16 cellular contexts compared by ENCODE assay signal in the genomic region with DNA sequence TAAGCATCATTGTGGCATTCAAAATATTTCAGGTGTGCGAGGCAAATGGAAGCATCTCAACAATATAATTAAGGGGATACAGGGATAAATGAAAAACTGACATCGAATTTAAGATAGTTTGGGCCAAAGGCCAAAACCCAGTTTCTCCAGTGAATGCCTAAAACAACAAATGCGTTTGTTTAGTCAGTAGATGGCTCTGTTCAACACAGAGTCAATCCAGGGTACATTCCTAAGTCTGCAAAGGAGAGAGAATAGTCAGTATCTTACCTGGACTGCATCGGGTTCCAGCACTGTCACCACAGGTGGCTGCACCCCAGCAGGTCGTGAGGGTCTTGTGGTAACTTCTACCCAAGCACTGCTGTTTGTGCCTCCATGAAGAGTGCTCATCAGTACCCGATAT.
DNase-seq lines count a peak whose midpoint lies in the region; FAIRE-seq and TF ChIP-seq lines count a peak whose summit lies in the region.
"Had no signal": no experiment of that assay in that cellular context is flagged by ENCODE, and none has a peak within 500 bp of the region (broad histone marks: within the 10 kb centered on the region; RNA-seq: fewer than 3 reads in every experiment).

No MANE protein-coding gene starts in this region.

- no peaks in the 10 kb centered on the region for H3K36me3 Mint-ChIP-seq in nephron progenitor cell (ENCODE audit: low read depth)
- H3K36me3 Mint-ChIP-seq: stimulated activated effector memory CD8-positive, alpha-beta T cell treated with anti-CD3 and anti-CD28 coated beads, Interleukin-12 subunit alpha, Interleukin-12 subunit beta, amount 100 ng/mL, for 72 hours had no signal

- no peak overlapping the region for H3K27ac Mint-ChIP-seq in nephron progenitor cell
- H3K27ac Mint-ChIP-seq: stimulated activated effector memory CD8-positive, alpha-beta T cell treated with anti-CD3 and anti-CD28 coated beads, Interleukin-12 subunit alpha, Interleukin-12 subunit beta, amount 100 ng/mL, for 72 hours had no signal

- no peak for FAIRE-seq in bronchial epithelial cell (lab: Jason Lieb, UNC)
- FAIRE-seq: G401.6 had no signal

- no peak for TF ChIP-seq EP300 in sigmoid colon (IDR thresholded peaks at IDR 0.05)

- peak; percentile 18 to 66 for DNase-seq in T47D (ENCODE audit: low read depth in 1 of 2, low spot score in 1 of 2)
- no peak for DNase-seq in mammary epithelial cell
- DNase-seq in NCI-H345 (lab: John Stamatoyannopoulos, UW), result peak; percentile 63
- peak; percentile 2 for DNase-seq in bronchial epithelial cell (ENCODE audit: low read depth)
- DNase-seq in nephron progenitor cell, result no peak
- no peak for DNase-seq in sigmoid colon
- DNase-seq in NCI-H1048 (lab: John Stamatoyannopoulos, UW), result no peak
- no peak for DNase-seq in DMS114 treated with DMSO at 0.1 percent for 48 hours (lab: John Stamatoyannopoulos, UW; ENCODE audit: unreplicated experiment)
- DNase-seq: AML-193; effector CD4-positive, alpha-beta T cell; gastrocnemius medialis; NCI-H187 treated with DMSO at 0.1 percent for 48 hours; SW 1271 had no signal

- no TSS peak for BruUV-seq in mammary epithelial cell (replicated peaks; lab: Mats Ljungman, UMichigan)

- no peak overlapping the region for H3K9ac ChIP-seq in mammary epithelial cell (ENCODE audit: insufficient read depth, low read length)

- H3K36me3 ChIP-seq in mammary epithelial cell (ENCODE audit: insufficient read depth, low read length) (no peaks in the 10 kb centered on the region), bronchial epithelial cell (ENCODE audit: control insufficient read depth, insufficient read depth, low read length) (no peaks in the 10 kb centered on the region), sigmoid colon (no peaks in the 10 kb centered on the region)
- H3K36me3 ChIP-seq: ascending aorta, gastrocnemius medialis had no signal

- intact Hi-C loops in mammary epithelial cell (cut with micrococcal nuclease), result no loop called here
- intact Hi-C loops in sigmoid colon (cut with DNase I), result no loop called here

- TF ChIP-seq POLR2A in sigmoid colon (IDR thresholded peaks at IDR 0.05), result no peak

- 44% methylated on average over 6 of the region's 6 CpGs for WGBS in mammary epithelial cell (ENCODE audit: low coverage, missing lambda C conversion rate)
- 43 to 72% methylated on average over 6 of the region's 6 CpGs for WGBS in sigmoid colon, 2 donors

- dilution Hi-C loops in mammary epithelial cell (cut with HindIII; ENCODE audit: low sequenced_read_pairs), result no loop called here

- no peaks in the 10 kb centered on the region for H3K9me3 Mint-ChIP-seq in nephron progenitor cell

- H3K4me1 Mint-ChIP-seq in nephron progenitor cell, result peaks cover 7% of the 10 kb centered on the region
- H3K4me1 Mint-ChIP-seq: stimulated activated effector memory CD8-positive, alpha-beta T cell treated with anti-CD3 and anti-CD28 coated beads, Interleukin-12 subunit alpha, Interleukin-12 subunit beta, amount 100 ng/mL, for 72 hours had no signal

- in situ Hi-C loops in T47D (cut with HindIII; ENCODE audit: low pct_unique_long_range_greater_than_20kb, low sequenced_read_pairs) (no loop called here), mammary epithelial cell (cut with MboI; ENCODE audit: low sequenced_read_pairs in 2 of 2) (no loop called here)

- no peaks in the 10 kb centered on the region for H3K9me3 ChIP-seq in mammary epithelial cell (replicated peaks; ENCODE audit: insufficient read depth, low read length)
- no peaks in the 10 kb centered on the region for H3K9me3 ChIP-seq in sigmoid colon
- H3K9me3 ChIP-seq: ascending aorta, gastrocnemius medialis had no signal

- no peak overlapping the region for H2AFZ ChIP-seq in mammary epithelial cell (ENCODE audit: low read depth, low read length)

- H3K27me3 Mint-ChIP-seq in nephron progenitor cell (ENCODE audit: low read depth, poor library complexity), result peaks cover 3% of the 10 kb centered on the region

- CTCF ChIA-PET in mammary epithelial cell (lab: Charles Lee; ENCODE audit: low non-redundant PET), result no interaction called here

- TF ChIP-seq CTCF in mammary epithelial cell (conservative IDR thresholded peaks at IDR 0.05 in 1 of 2, IDR thresholded peaks at IDR 0.05 in 1 of 2; ENCODE audit: extremely low read depth in 1 of 2, insufficient read depth in 1 of 2, low read depth in 1 of 2, low read length in 2 of 2), result peak in 1 of 2 donors; percentile 27
- TF ChIP-seq CTCF in bronchial epithelial cell (IDR thresholded peaks at IDR 0.05; ENCODE audit: insufficient read depth, low read length, severe bottlenecking), result no peak
- TF ChIP-seq CTCF in nephron progenitor cell (IDR thresholded peaks at IDR 0.05), result no peak
- TF ChIP-seq CTCF in sigmoid colon (IDR thresholded peaks at IDR 0.05), result no peak

- H3K4me3 ChIP-seq in mammary epithelial cell (replicated peaks in 1 of 3; ENCODE audit: insufficient read depth in 1 of 3, low read depth in 2 of 3, low read length in 3 of 3) (no peak overlapping the region), bronchial epithelial cell (ENCODE audit: low read depth, low read length) (no peak overlapping the region), sigmoid colon (no peak overlapping the region)
- H3K4me3 ChIP-seq: ascending aorta, gastrocnemius medialis had no signal

- H4K20me1 ChIP-seq in mammary epithelial cell (ENCODE audit: insufficient read depth, low read length), result peaks cover 2% of the 10 kb centered on the region

- H3K4me1 ChIP-seq in mammary epithelial cell (ENCODE audit: insufficient read depth, low read length) (no peaks in the 10 kb centered on the region), sigmoid colon (peaks cover 0 to 7% (median 0%) of the 10 kb centered on the region in 4 donors)
- H3K4me1 ChIP-seq: ascending aorta, gastrocnemius medialis had no signal

- H3K79me2 ChIP-seq in mammary epithelial cell (ENCODE audit: insufficient read depth, low read length), result no peaks in the 10 kb centered on the region

- H3K4me3 Mint-ChIP-seq in nephron progenitor cell, result no peak overlapping the region
- H3K4me3 Mint-ChIP-seq: stimulated activated effector memory CD8-positive, alpha-beta T cell treated with anti-CD3 and anti-CD28 coated beads, Interleukin-12 subunit alpha, Interleukin-12 subunit beta, amount 100 ng/mL, for 72 hours had no signal

- H3K27me3 ChIP-seq in mammary epithelial cell (ENCODE audit: insufficient read depth, low read length), result peaks cover 3% of the 10 kb centered on the region
- H3K27me3 ChIP-seq in bronchial epithelial cell (ENCODE audit: control insufficient read depth, insufficient read depth, low read length), result no peaks in the 10 kb centered on the region
- no peaks in the 10 kb centered on the region for H3K27me3 ChIP-seq in sigmoid colon
- H3K27me3 ChIP-seq: ascending aorta, gastrocnemius medialis had no signal

- H3K27ac ChIP-seq in mammary epithelial cell (ENCODE audit: insufficient read depth, low read depth, low read length) (no peak overlapping the region), sigmoid colon (no peak overlapping the region)
- H3K27ac ChIP-seq: ascending aorta, gastrocnemius medialis had no signal

- H3K4me2 ChIP-seq in mammary epithelial cell (ENCODE audit: insufficient read depth, low read depth, low read length), result no peak overlapping the region

Comparison
In these comparisons a context has a peak if more than half of its experiments do, and no peak if none do; other contexts are left out.
1. DNase-seq: peak in T47D (2 of 2), NCI-H345 (single experiment) and bronchial epithelial cell (single experiment); none in mammary epithelial cell (single experiment), nephron progenitor cell (single experiment), sigmoid colon (single experiment), NCI-H1048 (single experiment) and DMS114 treated with DMSO at 0.1 percent for 48 hours (single experiment).